Comparison of ENCODE assay signal across 1 cellular context in genomic region chr1:11478571-11479374, GRCh38.
TF ChIP-seq lines count a peak whose summit lies in the region.

DISP3 (plus strand) TSS chr1:11479155; CDS start chr1:11500993, 21,838 bp downstream.

TF ChIP-seq in HEK293, 187 proteins besides CTCF, POLR2A, EP300 and RAD21 (continued from another document and continues in another):
- TF ChIP-seq ZNF692 (tag by site-specific recombination; IDR thresholded peaks at IDR 0.05) (peak; percentile 79), ZNF132 (tag by site-specific recombination; IDR thresholded peaks at IDR 0.05; ENCODE audit: borderline replicate concordance) (no peak), ZNF596 (tag by site-specific recombination; IDR thresholded peaks at IDR 0.05) (no peak), ZNF843 (tag by site-specific recombination; IDR thresholded peaks at IDR 0.05) (peak; percentile 66), KLF9 (tag by site-specific recombination; IDR thresholded peaks at IDR 0.05; ENCODE audit: low read depth) (peak; percentile 81), ZNF473 (tag by site-specific recombination; IDR thresholded peaks at IDR 0.05) (no peak), AEBP2 (tag by site-specific recombination; IDR thresholded peaks at IDR 0.05; ENCODE audit: borderline replicate concordance) (no peak), TCF7L2 (IDR thresholded peaks at IDR 0.05; ENCODE audit: borderline replicate concordance, low read depth, low read length) (peak; percentile 86), ZNF350 (tag by site-specific recombination; IDR thresholded peaks at IDR 0.05) (peak; percentile 75; the same call in 1 of the 2 replicates), ZNF433 (tag by site-specific recombination; IDR thresholded peaks at IDR 0.05; ENCODE audit: low read depth) (no peak), SP2 (tag by site-specific recombination; IDR thresholded peaks at IDR 0.05) (0 out of 2 replicates have a peak, but pooled peaks have one; percentile 37), MZF1 (tag by site-specific recombination; IDR thresholded peaks at IDR 0.05; ENCODE audit: borderline replicate concordance) (peak; percentile 14; the same call in 1 of the 2 replicates), BCL6B (tag by site-specific recombination; IDR thresholded peaks at IDR 0.05) (no peak), PATZ1 (tag by site-specific recombination; IDR thresholded peaks at IDR 0.05) (peak; percentile 66), ZBTB26 (tag by site-specific recombination; optimal IDR thresholded peaks at IDR 0.05) (peak; percentile 81), ZNF324 (tag by site-specific recombination; IDR thresholded peaks at IDR 0.05) (0 out of 2 replicates have a peak, but pooled peaks have one; percentile 38), PRDM1 (tag by site-specific recombination; IDR thresholded peaks at IDR 0.05) (no peak), ZNF645 (tag by site-specific recombination; IDR thresholded peaks at IDR 0.05) (no peak), ZNF391 (tag by site-specific recombination; IDR thresholded peaks at IDR 0.05; ENCODE audit: borderline replicate concordance, low read depth) (peak; percentile 61), ZBTB44 (tag by site-specific recombination; IDR thresholded peaks at IDR 0.05) (no peak), ZNF555 (tag by site-specific recombination; conservative IDR thresholded peaks at IDR 0.05) (no peak), ZNF175 (tag by site-specific recombination; IDR thresholded peaks at IDR 0.05) (no peak), ZSCAN30 (tag by site-specific recombination; IDR thresholded peaks at IDR 0.05) (peak; percentile 64; the same call in 1 of the 2 replicates), ZNF561 (tag by site-specific recombination; IDR thresholded peaks at IDR 0.05; ENCODE audit: borderline replicate concordance) (peak; percentile 98), ZIC2 (tag by site-specific recombination; IDR thresholded peaks at IDR 0.05) (peak; percentile 90), ZNF530 (tag by site-specific recombination; IDR thresholded peaks at IDR 0.05; ENCODE audit: low read depth) (no peak), ZNF585B (tag by site-specific recombination; IDR thresholded peaks at IDR 0.05) (0 out of 2 replicates have a peak, but pooled peaks have one; percentile 19), EGR2 (tag by site-specific recombination; IDR thresholded peaks at IDR 0.05; ENCODE audit: low read depth) (no peak), ZNF184 (tag by site-specific recombination; IDR thresholded peaks at IDR 0.05) (peak; percentile 83; the same call in 1 of the 2 replicates), PRDM2 (tag by site-specific recombination; IDR thresholded peaks at IDR 0.05; ENCODE audit: borderline replicate concordance) (no peak), GLIS1 (tag by site-specific recombination; IDR thresholded peaks at IDR 0.05) (peak; percentile 79), ZNF677 (tag by site-specific recombination; IDR thresholded peaks at IDR 0.05) (0 out of 2 replicates have a peak, but pooled peaks have one; percentile 38), ZNF37A (tag by site-specific recombination; IDR thresholded peaks at IDR 0.05) (peak; percentile 68), ZNF239 (tag by site-specific recombination; IDR thresholded peaks at IDR 0.05) (no peak), KLF16 (tag by site-specific recombination; IDR thresholded peaks at IDR 0.05) (peak; percentile 72; the same call in 1 of the 2 replicates), ZEB2 (tag by site-specific recombination; IDR thresholded peaks at IDR 0.05) (peak; percentile 33; the same call in 1 of the 2 replicates), ZBTB21 (tag by site-specific recombination; IDR thresholded peaks at IDR 0.05) (no peak), ZNF501 (tag by site-specific recombination; IDR thresholded peaks at IDR 0.05) (0 out of 2 replicates have a peak, but pooled peaks have one; percentile 39), ZBTB20 (tag by site-specific recombination; IDR thresholded peaks at IDR 0.05) (peak; percentile 71), ZFP37 (tag by site-specific recombination; IDR thresholded peaks at IDR 0.05) (no peak), ZBTB8A (tag by site-specific recombination; IDR thresholded peaks at IDR 0.05) (peak; percentile 80), GLIS2 (tag by site-specific recombination; IDR thresholded peaks at IDR 0.05) (peak; percentile 73)
